ENCODE assay signal across 1 cellular context in genomic region chrX:140432328-140433025, GRCh38.
A peak's percentile ranks its signal among the peaks of the same experiment; 100 is the strongest.
TF ChIP-seq lines count a peak whose summit lies in the region.

No MANE protein-coding gene starts in this region.

TF ChIP-seq in liver, 16 proteins besides CTCF, POLR2A, EP300 and RAD21 (continued from another document):
- TF ChIP-seq MAX (IDR thresholded peaks at IDR 0.05), result no peak
- peak; percentile 16 for TF ChIP-seq FOXA1 (IDR thresholded peaks at IDR 0.05)
- TF ChIP-seq NR2F2 (IDR thresholded peaks at IDR 0.05), result no peak
- TF ChIP-seq RXRA (IDR thresholded peaks at IDR 0.05), result peak; percentile 43 to 55
